22 cellular contexts compared by ENCODE assay signal in genomic region chr10:116465541-116465940, GRCh38. TPM values are rescaled to one million over a fixed set of nuclear protein-coding genes. Genes with fewer than 3 reads are reported as not detected.
"Had no signal": no experiment of that assay in that cellular context is flagged by ENCODE, and none has a peak within 500 bp of the region (broad histone marks: within the 10 kb centered on the region; RNA-seq: fewer than 3 reads in every experiment).

No MANE protein-coding gene starts in this region.

- H3K36me3 ChIP-seq: lower lobe of right lung, ovary, right lobe of liver, transverse colon had no signal

- H3K27me3 ChIP-seq: ovary, right lobe of liver, transverse colon had no signal

- H3K27ac ChIP-seq: lower lobe of right lung, ovary, right lobe of liver, transverse colon had no signal

- H3K27ac Mint-ChIP-seq: activated T-cell treated with anti-CD3 and anti-CD28 coated beads, Interleukin-2, amount 50 U/mL, for 24 hours had no signal

- ATAC-seq: activated CD4-positive, CD25-positive, alpha-beta regulatory T cell treated with anti-CD3 and anti-CD28 coated beads, Interleukin-2, amount 50 U/mL, for 24 hours; esophagus mucosa; left colon; lower lobe of right lung had no signal

- H3K4me3 Mint-ChIP-seq: activated T-cell treated with anti-CD3 and anti-CD28 coated beads, Interleukin-2, amount 50 U/mL, for 24 hours; neural crest cell had no signal

- H3K4me3 ChIP-seq: lower lobe of right lung, ovary, right lobe of liver, smooth muscle cell, transverse colon had no signal

- FAIRE-seq: astrocyte, bronchial epithelial cell, endometrium, islet of Langerhans had no signal

- H3K4me1 ChIP-seq: lower lobe of right lung, right lobe of liver, transverse colon had no signal

- H3K9me3 ChIP-seq: lower lobe of right lung, ovary, right lobe of liver, transverse colon had no signal

- H3K4me2 ChIP-seq: smooth muscle cell had no signal

- DNase-seq: activated CD4-positive, alpha-beta T cell treated with anti-CD3 and anti-CD28 coated beads, Interleukin-2, amount 50 U/mL, for 4 hours; activated naive CD4-positive, alpha-beta T cell treated with anti-CD3 and anti-CD28 coated beads, Interleukin-2, amount 50 U/mL, for 16 hours; activated T-cell treated with anti-CD3 and anti-CD28 coated beads, Interleukin-2, amount 50 U/mL, for 24 hours; left colon; lower lobe of right lung; ovary; right lobe of liver; stimulated activated CD4-positive, alpha-beta T cell treated with anti-CD3 and anti-CD28 coated beads, Interleukin-4, amount 100 ng/mL, for 4 hours; stimulated activated CD8-positive, alpha-beta memory T cell treated with anti-CD3 and anti-CD28 coated beads, Interleukin-4, amount 100 ng/mL, for 48 hours; stimulated activated naive CD4-positive, alpha-beta T cell treated with Interleukin-2 at 50 U/mL for 16 hours; substantia nigra; transverse colon had no signal

- H3K9me3 Mint-ChIP-seq: activated T-cell treated with anti-CD3 and anti-CD28 coated beads, Interleukin-2, amount 50 U/mL, for 24 hours had no signal

RNA-seq across cellular contexts. Expression of gene PNLIPRP3, which starts 37.9 kb away (rescaled TPM):
- total RNA-seq: astrocyte, dermis microvascular lymphatic vessel endothelial cell, lower lobe of right lung, neural crest cell, ovary, pulmonary artery endothelial cell, right lobe of liver had no signal
- polyA plus RNA-seq: ovary, smooth muscle cell had no signal
